Comparison of ENCODE assay signal across 1 cellular context in the genomic region with DNA sequence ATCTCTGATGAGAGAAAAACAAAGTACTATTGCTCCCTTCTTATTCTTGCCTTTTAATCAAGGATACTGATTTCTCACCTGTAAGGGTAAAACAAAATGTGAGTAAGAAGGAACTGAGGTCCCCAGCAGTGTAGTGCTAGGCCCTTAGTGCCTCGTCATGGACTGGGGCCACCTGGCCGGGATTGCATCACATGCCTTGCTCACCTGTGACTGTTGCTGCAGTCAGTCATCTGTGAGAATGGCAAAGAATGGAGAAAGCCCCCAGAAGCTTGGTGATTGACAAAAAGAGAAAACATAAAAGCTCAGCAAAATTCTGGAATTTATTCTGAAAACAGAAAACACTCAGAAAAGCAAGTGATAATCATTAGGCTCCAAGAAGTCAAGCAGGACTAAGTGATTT.
TF ChIP-seq lines count a peak whose summit lies in the region.

No MANE protein-coding gene starts in this region.

TF ChIP-seq in GM12878, 131 proteins besides CTCF, POLR2A, EP300 and RAD21 (continued from another document):
- TF ChIP-seq, protein P1, sequence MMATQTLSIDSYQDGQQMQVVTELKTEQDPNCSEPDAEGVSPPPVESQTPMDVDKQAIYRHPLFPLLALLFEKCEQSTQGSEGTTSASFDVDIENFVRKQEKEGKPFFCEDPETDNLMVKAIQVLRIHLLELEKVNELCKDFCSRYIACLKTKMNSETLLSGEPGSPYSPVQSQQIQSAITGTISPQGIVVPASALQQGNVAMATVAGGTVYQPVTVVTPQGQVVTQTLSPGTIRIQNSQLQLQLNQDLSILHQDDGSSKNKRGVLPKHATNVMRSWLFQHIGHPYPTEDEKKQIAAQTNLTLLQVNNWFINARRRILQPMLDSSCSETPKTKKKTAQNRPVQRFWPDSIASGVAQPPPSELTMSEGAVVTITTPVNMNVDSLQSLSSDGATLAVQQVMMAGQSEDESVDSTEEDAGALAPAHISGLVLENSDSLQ (IDR thresholded peaks at IDR 0.05) = no peak
- no peak for TF ChIP-seq HCFC1 (IDR thresholded peaks at IDR 0.05; ENCODE audit: low read length)
- no peak for TF ChIP-seq CHD2 (IDR thresholded peaks at IDR 0.05; ENCODE audit: borderline replicate concordance, low read depth, low read length)
- no peak for TF ChIP-seq SUZ12 (IDR thresholded peaks at IDR 0.05; ENCODE audit: unreplicated experiment)
- TF ChIP-seq IKZF2 (IDR thresholded peaks at IDR 0.05) = no peak
- TF ChIP-seq CBX3 (IDR thresholded peaks at IDR 0.05; ENCODE audit: borderline replicate concordance, low read depth) = no peak
- TF ChIP-seq MXI1 (IDR thresholded peaks at IDR 0.05; ENCODE audit: low read depth, low read length) = no peak
